ENCODE assay signal across 10 cellular contexts in the genomic region with DNA sequence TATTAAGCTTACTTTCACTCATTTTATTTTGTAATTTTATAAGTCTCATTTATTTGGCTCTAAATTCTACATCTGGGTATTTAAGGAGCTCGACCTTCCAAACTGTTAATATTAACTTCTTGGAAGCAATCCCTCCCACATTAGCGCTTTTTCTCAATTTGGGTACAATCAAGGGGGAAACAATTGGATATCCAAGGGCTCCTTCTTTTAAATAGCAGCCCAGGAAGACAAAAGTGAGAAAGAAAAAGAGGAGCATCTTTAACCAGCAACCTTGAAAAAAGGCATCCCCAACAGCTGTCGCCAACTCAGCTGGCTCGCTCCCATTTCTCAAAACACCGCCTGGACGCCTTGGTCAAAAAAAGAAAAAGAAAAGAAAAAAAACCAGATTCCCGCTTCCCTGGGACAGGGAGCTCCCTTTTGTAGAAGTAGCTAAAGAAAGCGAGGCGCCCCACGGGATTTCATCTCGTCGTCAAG. TPM values are rescaled to one million over a fixed set of nuclear protein-coding genes. Genes with fewer than 3 reads are reported as not detected.
DNase-seq lines count a peak whose midpoint lies in the region; ATAC-seq and TF ChIP-seq lines count a peak whose summit lies in the region.
"Had no signal": no experiment of that assay in that cellular context is flagged by ENCODE, and none has a peak within 500 bp of the region (broad histone marks: within the 10 kb centered on the region; RNA-seq: fewer than 3 reads in every experiment).

No MANE protein-coding gene starts in this region.

- TF ChIP-seq CTCF in A673 (conservative IDR thresholded peaks at IDR 0.05; ENCODE audit: low read depth, low read length) = no peak

- H3K4me3 ChIP-seq in A673 (ENCODE audit: low read depth, low read length, poor library complexity, severe bottlenecking) = peak overlapping the region; percentile 43
- peak overlapping the region; percentile 55 for H3K4me3 ChIP-seq in HUES48 (ENCODE audit: low read depth, low read length)
- peak overlapping the region; percentile 79 to 84 for H3K4me3 ChIP-seq in duodenal mucosa (ENCODE audit: low read depth in 1 of 2, low read length in 2 of 2)

- H3K27me3 ChIP-seq in A673 (replicated peaks; ENCODE audit: insufficient read depth, low read depth, low read length, poor library complexity) (peaks cover 70% of the 10 kb centered on the region), HUES48 (ENCODE audit: control insufficient read depth, insufficient read depth, low read length) (peaks cover 38% of the 10 kb centered on the region), duodenal mucosa (ENCODE audit: control insufficient read depth in 1 of 2, insufficient read depth in 2 of 2, low read length in 2 of 2) (peaks cover 4 to 15% of the 10 kb centered on the region in 2 donors)

- BruUV-seq in A673 (replicated peaks; lab: Mats Ljungman, UMichigan) = no TSS peak

- no peaks in the 10 kb centered on the region for H3K36me3 Mint-ChIP-seq in naive thymus-derived CD8-positive, alpha-beta T cell

- DNase-seq in A673 (ENCODE audit: low spot score) (peak; percentile 39), NCI-H1048 (lab: John Stamatoyannopoulos, UW) (no peak), NCI-H82 (lab: John Stamatoyannopoulos, UW) (no peak)
- no peak for DNase-seq in naive thymus-derived CD8-positive, alpha-beta T cell
- DNase-seq: effector memory CD4-positive, alpha-beta T cell; NCI-H1436 treated with DMSO at 0.1 percent for 48 hours had no signal

- peaks cover 17 to 35% (median 22%) of the 10 kb centered on the region in 5 donors for H3K27me3 Mint-ChIP-seq in naive thymus-derived CD8-positive, alpha-beta T cell

- H3K27ac ChIP-seq in A673 (ENCODE audit: low read depth, low read length, poor library complexity, severe bottlenecking) (no peak overlapping the region), HUES48 (ENCODE audit: low read depth, low read length) (no peak overlapping the region), duodenal mucosa (ENCODE audit: low read depth, low read length) (no peak overlapping the region)

- no peak overlapping the region for H3K27ac Mint-ChIP-seq in naive thymus-derived CD8-positive, alpha-beta T cell

- peaks cover 3 to 7% (median 5%) of the 10 kb centered on the region in 4 donors for H3K4me1 Mint-ChIP-seq in naive thymus-derived CD8-positive, alpha-beta T cell

- peak overlapping the region in 9 of 10 donors; percentile 51 to 84 (median 77) for H3K4me3 Mint-ChIP-seq in naive thymus-derived CD8-positive, alpha-beta T cell

- POLR2A ChIA-PET in A673 (lab: Charles Lee; ENCODE audit: low non-redundant PET) = no interaction called here
- POLR2A ChIA-PET in naive thymus-derived CD8-positive, alpha-beta T cell (lab: Charles Lee) = no interaction called here

- H3K9me3 Mint-ChIP-seq in naive thymus-derived CD8-positive, alpha-beta T cell = peaks cover 0 to 1% (median 0%) of the 10 kb centered on the region in 9 donors

- H3K9ac ChIP-seq in HUES48 (ENCODE audit: low read depth, low read length) (no peak overlapping the region; the same call in 1 of the 2 replicates), duodenal mucosa (ENCODE audit: low read depth in 1 of 2, low read length in 2 of 2) (peak overlapping the region; percentile 56 to 59)

- intact Hi-C loops in A673 (cut with micrococcal nuclease; ENCODE audit: unreplicated experiment) = no loop called here

- CTCF ChIA-PET in A673 (lab: Charles Lee) = no interaction called here

- H3K36me3 ChIP-seq in A673 (ENCODE audit: insufficient read depth, low read length, poor library complexity, severe bottlenecking) = no peaks in the 10 kb centered on the region
- H3K36me3 ChIP-seq in HUES48 (ENCODE audit: control insufficient read depth, insufficient read depth, low read length) = no peaks in the 10 kb centered on the region
- no peaks in the 10 kb centered on the region for H3K36me3 ChIP-seq in duodenal mucosa (ENCODE audit: control insufficient read depth in 1 of 2, insufficient read depth in 2 of 2, low read length in 2 of 2)

- peaks cover 3% of the 10 kb centered on the region for H3K4me1 ChIP-seq in A673 (ENCODE audit: insufficient read depth, low read length, poor library complexity, severe bottlenecking)
- peaks cover 17% of the 10 kb centered on the region for H3K4me1 ChIP-seq in HUES48 (ENCODE audit: control insufficient read depth, insufficient read depth, low read length)
- H3K4me1 ChIP-seq in duodenal mucosa (ENCODE audit: control insufficient read depth in 1 of 2, insufficient read depth in 2 of 2, low read length in 2 of 2) = peaks cover 3 to 4% of the 10 kb centered on the region in 2 donors

- H3K9me3 ChIP-seq in A673 (ENCODE audit: low read depth, low read length, poor library complexity, severe bottlenecking) (no peaks in the 10 kb centered on the region), HUES48 (ENCODE audit: control insufficient read depth, insufficient read depth, low read length) (no peaks in the 10 kb centered on the region), duodenal mucosa (ENCODE audit: control insufficient read depth in 1 of 2, low read length in 2 of 2) (no peaks in the 10 kb centered on the region)

- ATAC-seq in naive thymus-derived CD8-positive, alpha-beta T cell = no peak
- ATAC-seq in GM18517 (IDR thresholded peaks at IDR 0.05; ENCODE audit: unreplicated experiment) = no peak
- no peak for ATAC-seq in activated CD4-positive, CD25-positive, alpha-beta regulatory T cell treated with anti-CD3 and anti-CD28 coated beads, Interleukin-2, amount 50 U/mL, for 24 hours

RNA-seq across cellular contexts. Expression of gene C3orf70, which starts 0.9 kb away (rescaled TPM):
- 0.22 and 0.26 TPM in 2 replicates for total RNA-seq in A673 (2021)
- not detected for total RNA-seq in naive thymus-derived CD8-positive, alpha-beta T cell
- under 1 TPM in 1 of 3 donors, not detected in 2; 0.07 TPM for polyA plus RNA-seq in naive thymus-derived CD8-positive, alpha-beta T cell
